ENCODE assay signal across 27 cellular contexts in the genomic region with DNA sequence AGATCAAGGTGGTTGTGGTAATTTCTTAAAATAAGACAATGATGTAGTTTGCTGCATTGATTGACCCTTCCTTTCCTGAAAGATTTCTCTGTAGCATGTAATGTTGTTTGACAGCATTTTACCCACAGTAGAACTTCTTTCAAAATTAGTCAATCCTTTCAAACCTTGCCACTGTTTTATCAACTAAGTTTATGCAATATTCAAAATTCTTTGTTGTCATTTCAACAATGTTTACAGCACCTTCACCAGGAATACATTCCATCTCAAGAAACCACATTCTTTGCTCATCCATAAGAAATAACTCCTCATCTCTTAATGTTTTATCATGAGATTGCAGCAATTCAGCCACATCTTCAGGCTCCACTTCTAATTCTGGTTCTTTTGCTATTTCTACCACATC. TPM values are rescaled to one million over a fixed set of nuclear protein-coding genes. Genes with fewer than 3 reads are reported as not detected.
"Had no signal": no experiment of that assay in that cellular context is flagged by ENCODE, and none has a peak within 500 bp of the region (broad histone marks: within the 10 kb centered on the region; RNA-seq: fewer than 3 reads in every experiment).

No MANE protein-coding gene starts in this region.

- H3K4me3 Mint-ChIP-seq: naive thymus-derived CD4-positive, alpha-beta T cell; nephron; neural progenitor cell; stimulated activated effector memory CD8-positive, alpha-beta T cell treated with anti-CD3 and anti-CD28 coated beads, Interleukin-12 subunit alpha, Interleukin-12 subunit beta, amount 100 ng/mL, for 72 hours; stimulated activated naive B cell treated with anti-CD40 and anti-IgM and Interleukin-4, amounts not matched to agents 10 μg/mL and 1 μg/mL and 100 μg/mL, for 72 hours; stimulated activated naive CD8-positive, alpha-beta T cell treated with anti-CD3 and anti-CD28 coated beads, Interleukin-15, Interleukin-2, amounts not matched to agents 100 ng/mL and 50 ng/mL, for 24 hours; type B pancreatic cell had no signal

- FAIRE-seq: small intestine had no signal

- H3K4me1 Mint-ChIP-seq: nephron had no signal

- H3K9me3 ChIP-seq: psoas muscle, right lobe of liver, sigmoid colon, stomach, thoracic aorta, thyroid gland, tibial nerve, upper lobe of right lung, uterus had no signal

- ATAC-seq: naive thymus-derived CD4-positive, alpha-beta T cell; psoas muscle; right cardiac atrium; right lobe of liver; stimulated activated effector memory CD8-positive, alpha-beta T cell treated with anti-CD3 and anti-CD28 coated beads, Interleukin-12 subunit alpha, Interleukin-12 subunit beta, amount 100 ng/mL, for 72 hours; stimulated activated naive B cell treated with anti-CD40 and anti-IgM and Interleukin-4, amounts not matched to agents 10 μg/mL and 1 μg/mL and 100 μg/mL, for 72 hours; upper lobe of right lung had no signal

- DNase-seq: naive thymus-derived CD4-positive, alpha-beta T cell; occipital lobe; posterior cingulate gyrus; psoas muscle; right cardiac atrium; right lobe of liver; sigmoid colon; small intestine; stimulated activated CD4-positive, alpha-beta T cell treated with anti-CD3 and anti-CD28 coated beads, Interleukin-15, amount 100 ng/mL, for 24 hours; stimulated activated CD4-positive, alpha-beta T cell treated with anti-CD3 and anti-CD28 coated beads, Interleukin-2, amount 100 ng/mL, for 24 hours; stimulated activated CD4-positive, alpha-beta T cell treated with anti-CD3 and anti-CD28 coated beads, Interleukin-2, amount 100 ng/mL, for 48 hours; stimulated activated CD4-positive, alpha-beta T cell treated with anti-CD3 and anti-CD28 coated beads, Interleukin-4, amount 100 ng/mL, for 24 hours; stimulated activated naive B cell treated with anti-CD40 and anti-IgM and Interleukin-4, amounts not matched to agents 10 μg/mL and 1 μg/mL and 100 μg/mL, for 72 hours; stimulated activated naive CD4-positive, alpha-beta T cell treated with Interleukin-2 at 50 U/mL for 16 hours; stomach; thyroid gland; upper lobe of right lung; uterus had no signal

- H3K4me1 ChIP-seq: parathyroid adenoma, right lobe of liver, sigmoid colon, thyroid gland, upper lobe of right lung, uterus had no signal

- H3K4me3 ChIP-seq: neural progenitor cell, psoas muscle, right lobe of liver, sigmoid colon, stomach, thoracic aorta, thyroid gland, tibial nerve, upper lobe of right lung, uterus had no signal

- H3K36me3 ChIP-seq: neural progenitor cell, right lobe of liver, sigmoid colon, stomach, thoracic aorta, thyroid gland, tibial nerve, upper lobe of right lung, uterus had no signal

- H3K27me3 ChIP-seq: right lobe of liver, sigmoid colon, stomach, thyroid gland, tibial nerve, upper lobe of right lung, uterus had no signal

- H3K36me3 Mint-ChIP-seq: neural progenitor cell; stimulated activated effector memory CD8-positive, alpha-beta T cell treated with anti-CD3 and anti-CD28 coated beads, Interleukin-12 subunit alpha, Interleukin-12 subunit beta, amount 100 ng/mL, for 72 hours; type B pancreatic cell had no signal

- H3K27ac ChIP-seq: neural progenitor cell, parathyroid adenoma, psoas muscle, right lobe of liver, sigmoid colon, stomach, thoracic aorta, thyroid gland, tibial nerve, upper lobe of right lung, uterus had no signal

- H3K27me3 Mint-ChIP-seq: stimulated activated naive B cell treated with anti-CD40 and anti-IgM and Interleukin-4, amounts not matched to agents 10 μg/mL and 1 μg/mL and 100 μg/mL, for 72 hours had no signal

- H3K27ac Mint-ChIP-seq: naive thymus-derived CD4-positive, alpha-beta T cell; nephron; neural progenitor cell; progenitor cell of endocrine pancreas; stimulated activated effector memory CD8-positive, alpha-beta T cell treated with anti-CD3 and anti-CD28 coated beads, Interleukin-12 subunit alpha, Interleukin-12 subunit beta, amount 100 ng/mL, for 72 hours; stimulated activated naive B cell treated with anti-CD40 and anti-IgM and Interleukin-4, amounts not matched to agents 10 μg/mL and 1 μg/mL and 100 μg/mL, for 72 hours; stimulated activated naive CD8-positive, alpha-beta T cell treated with anti-CD3 and anti-CD28 coated beads, Interleukin-15, Interleukin-2, amounts not matched to agents 100 ng/mL and 50 ng/mL, for 24 hours; type B pancreatic cell had no signal

RNA-seq across cellular contexts. Expression of gene NR2F1, which starts 43.8 kb away (rescaled TPM):
- total RNA-seq: naive thymus-derived CD4-positive, alpha-beta T cell had no signal
- polyA plus RNA-seq: naive thymus-derived CD4-positive, alpha-beta T cell had no signal

RNA-seq across cellular contexts. Expression of gene NR2F1-AS1, which starts 45.8 kb away (rescaled TPM):
- total RNA-seq: naive thymus-derived CD4-positive, alpha-beta T cell had no signal
- polyA plus RNA-seq: naive thymus-derived CD4-positive, alpha-beta T cell had no signal
